ENCODE assay signal across 23 cellular contexts in genomic region chr15:80496101-80496500, GRCh38.
"Had no signal": no experiment of that assay in that cellular context is flagged by ENCODE, and none has a peak within 500 bp of the region (broad histone marks: within the 10 kb centered on the region; RNA-seq: fewer than 3 reads in every experiment).

No MANE protein-coding gene starts in this region.

- H3K36me3 ChIP-seq: esophagus muscularis mucosa, gastrocnemius medialis, stomach, suprapubic skin, tibial nerve had no signal

- H3K27me3 ChIP-seq: dorsolateral prefrontal cortex, esophagus muscularis mucosa, gastrocnemius medialis, stomach, suprapubic skin, tibial nerve had no signal

- H3K4me3 Mint-ChIP-seq: activated naive CD4-positive, alpha-beta T cell treated with anti-CD3 and anti-CD28 coated beads, Interleukin-2, amount 10 ng/mL, durations not matched to agents 7 days and 5 days; activated T-cell treated with anti-CD3 and anti-CD28 coated beads, Interleukin-2, amount 50 U/mL, for 4 hours; memory B cell; naive B cell; neural crest cell; stimulated activated memory B cell treated with anti-CD40 and anti-IgM and Interleukin-4, amounts not matched to agents 10 μg/mL and 1 μg/mL and 100 μg/mL, for 72 hours; WTC11 had no signal

- H3K9me3 ChIP-seq: esophagus muscularis mucosa, gastrocnemius medialis, mucosa of descending colon, stomach, suprapubic skin, tibial nerve had no signal

- H3K27ac ChIP-seq: esophagus muscularis mucosa, gastrocnemius medialis, stomach, suprapubic skin, tibial nerve had no signal

- H3K9me3 Mint-ChIP-seq: activated naive CD4-positive, alpha-beta T cell treated with anti-CD3 and anti-CD28 coated beads, Interleukin-2, amount 10 ng/mL, durations not matched to agents 7 days and 5 days; activated T-cell treated with anti-CD3 and anti-CD28 coated beads, Interleukin-2, amount 50 U/mL, for 4 hours; memory B cell; neural crest cell had no signal

- H3K4me1 ChIP-seq: gastrocnemius medialis, suprapubic skin had no signal

- H3K4me3 ChIP-seq: dorsolateral prefrontal cortex, esophagus muscularis mucosa, gastrocnemius medialis, mucosa of descending colon, smooth muscle cell, stomach, suprapubic skin, tibial nerve had no signal

- H3K4me1 Mint-ChIP-seq: activated naive CD4-positive, alpha-beta T cell treated with anti-CD3 and anti-CD28 coated beads, Interleukin-2, amount 10 ng/mL, durations not matched to agents 7 days and 5 days; stimulated activated memory B cell treated with anti-CD40 and anti-IgM and Interleukin-4, amounts not matched to agents 10 μg/mL and 1 μg/mL and 100 μg/mL, for 72 hours had no signal

- DNase-seq: activated CD8-positive, alpha-beta memory T cell treated with anti-CD3 and anti-CD28 coated beads, Interleukin-2, amount 50 U/mL, for 48 hours; activated effector memory CD4-positive, alpha-beta T cell treated with Interleukin-2 at 50 U/mL for 16 hours; activated naive CD4-positive, alpha-beta T cell treated with anti-CD3 and anti-CD28 coated beads, Interleukin-2, amount 10 ng/mL, durations not matched to agents 7 days and 5 days; activated T-cell treated with anti-CD3 and anti-CD28 coated beads, Interleukin-2, amount 50 U/mL, for 4 hours; central memory CD4-positive, alpha-beta T cell; dorsolateral prefrontal cortex; gastrocnemius medialis; left cardiac atrium; mucosa of descending colon; naive B cell; occipital lobe; stimulated activated CD4-positive, alpha-beta T cell treated with anti-CD3 and anti-CD28 coated beads, Interleukin-15, amount 100 ng/mL, for 24 hours; stomach; T1000 had no signal

- H3K27me3 Mint-ChIP-seq: activated naive CD4-positive, alpha-beta T cell treated with anti-CD3 and anti-CD28 coated beads, Interleukin-2, amount 10 ng/mL, durations not matched to agents 7 days and 5 days had no signal

- H3K36me3 Mint-ChIP-seq: activated naive CD4-positive, alpha-beta T cell treated with anti-CD3 and anti-CD28 coated beads, Interleukin-2, amount 10 ng/mL, durations not matched to agents 7 days and 5 days; memory B cell; naive B cell; stimulated activated memory B cell treated with anti-CD40 and anti-IgM and Interleukin-4, amounts not matched to agents 10 μg/mL and 1 μg/mL and 100 μg/mL, for 72 hours; WTC11 had no signal

- H3K27ac Mint-ChIP-seq: activated naive CD4-positive, alpha-beta T cell treated with anti-CD3 and anti-CD28 coated beads, Interleukin-2, amount 10 ng/mL, durations not matched to agents 7 days and 5 days; memory B cell; naive B cell; stimulated activated memory B cell treated with anti-CD40 and anti-IgM and Interleukin-4, amounts not matched to agents 10 μg/mL and 1 μg/mL and 100 μg/mL, for 72 hours; WTC11 had no signal

- H3K4me2 ChIP-seq: smooth muscle cell had no signal

- ATAC-seq: activated T-cell treated with anti-CD3 and anti-CD28 coated beads, Interleukin-2, amount 50 U/mL, for 4 hours; gastrocnemius medialis; left cardiac atrium; mucosa of descending colon; sciatic nerve; stimulated activated memory B cell treated with anti-CD40 and anti-IgM and Interleukin-4, amounts not matched to agents 10 μg/mL and 1 μg/mL and 100 μg/mL, for 72 hours had no signal
